ENCODE assay signal across 30 cellular contexts in genomic region chr15:62250978-62251377, GRCh38.
"Had no signal": no experiment of that assay in that cellular context is flagged by ENCODE, and none has a peak within 500 bp of the region (broad histone marks: within the 10 kb centered on the region; RNA-seq: fewer than 3 reads in every experiment).

No MANE protein-coding gene starts in this region.

- H3K27ac ChIP-seq: body of pancreas, brain microvascular endothelial cell, breast epithelium, cardiac muscle cell, VCaP had no signal

- DNase-seq: activated B cell treated with CpG ODN at 0.5 μM for 24 hours; activated CD4-positive, alpha-beta memory T cell treated with anti-CD3 and anti-CD28 coated beads for 36 hours; activated CD4-positive, alpha-beta T cell treated with anti-CD3 and anti-CD28 coated beads for 4 hours; activated CD4-positive, alpha-beta T cell treated with anti-CD3 and anti-CD28 coated beads, Interleukin-2, amount 10 ng/mL, durations not matched to agents 24 days and 14 days; activated CD4-positive, alpha-beta T cell treated with anti-CD3 and anti-CD28 coated beads, Interleukin-2, amount 50 U/mL, for 1 hour; activated CD4-positive, alpha-beta T cell treated with anti-CD3 and anti-CD28 coated beads, Interleukin-2, amount 50 U/mL, for 4 hours; activated CD4-positive, CD25-positive, alpha-beta regulatory T cell treated with anti-CD3 and anti-CD28 coated beads, Interleukin-2, amount 50 U/mL, for 72 hours; activated CD8-positive, alpha-beta memory T cell treated with anti-CD3 and anti-CD28 coated beads, Interleukin-2, amount 50 U/mL, for 4 hours; activated CD8-positive, alpha-beta T cell treated with anti-CD3 and anti-CD28 coated beads for 36 hours; activated effector memory CD4-positive, alpha-beta T cell treated with Interleukin-2 at 50 U/mL for 16 hours; activated gamma-delta T cell; activated naive CD4-positive, alpha-beta T cell treated with anti-CD3 and anti-CD28 coated beads, Interleukin-2, amount 10 ng/mL, durations not matched to agents 7 days and 5 days; activated naive CD4-positive, alpha-beta T cell treated with Interleukin-2 at 50 U/mL for 16 hours; activated naive CD8-positive, alpha-beta T cell treated with anti-CD3 and anti-CD28 coated beads, Interleukin-2, amount 10 ng/mL, durations not matched to agents 7 days and 5 days; activated naive CD8-positive, alpha-beta T cell treated with anti-CD3 and anti-CD28 coated beads, Interleukin-2, amount 50 U/mL, for 24 hours; activated T-cell treated with anti-CD3 and anti-CD28 coated beads, Interleukin-2, amount 50 U/mL, for 24 hours; activated T-cell treated with anti-CD3 and anti-CD28 coated beads, Interleukin-2, amount 50 U/mL, for 48 hours; amniotic stem cell; aorta; body of pancreas; brain microvascular endothelial cell; cerebellar nuclear complex; T-helper 1 cell; T-helper 2 cell; T-helper 9 cell had no signal

- H3K9me3 ChIP-seq: body of pancreas, breast epithelium had no signal

- ATAC-seq: activated CD8-positive, alpha-beta T cell treated with anti-CD3 and anti-CD28 coated beads for 36 hours; activated naive CD8-positive, alpha-beta T cell treated with anti-CD3 and anti-CD28 coated beads, Interleukin-2, amount 50 U/mL, for 24 hours; body of pancreas had no signal

- H3K4me3 ChIP-seq: body of pancreas, breast epithelium, cardiac muscle cell had no signal

- FAIRE-seq: astrocyte, TTC549 had no signal

- H3K36me3 ChIP-seq: brain microvascular endothelial cell, breast epithelium, cardiac muscle cell had no signal

- H3K27me3 ChIP-seq: body of pancreas, brain microvascular endothelial cell, breast epithelium, cardiac muscle cell had no signal

- H3K4me1 ChIP-seq: body of pancreas, breast epithelium had no signal
